In genomic region chr9:35254237-35254636, GRCh38 we compare ENCODE assay signal across 18 cellular contexts.
A peak's percentile ranks its signal among the peaks of the same experiment; 100 is the strongest.
DNase-seq lines count a peak whose midpoint lies in the region; ATAC-seq, FAIRE-seq and TF ChIP-seq lines count a peak whose summit lies in the region.
"Had no signal": no experiment of that assay in that cellular context is flagged by ENCODE, and none has a peak within 500 bp of the region (broad histone marks: within the 10 kb centered on the region; RNA-seq: fewer than 3 reads in every experiment).

No MANE protein-coding gene starts in this region.

- FAIRE-seq in bronchial epithelial cell (lab: Jason Lieb, UNC) (no peak), RCC 7860 (lab: Jason Lieb, UNC) (no peak)

- intact Hi-C loops in MCF 10A (cut with micrococcal nuclease): no loop called here

- no peak overlapping the region for H3K27ac Mint-ChIP-seq in stimulated activated naive CD8-positive, alpha-beta T cell treated with anti-CD3 and anti-CD28 coated beads, Interleukin-15, amount 100 ng/mL, for 72 hours
- no peak overlapping the region for H3K27ac Mint-ChIP-seq in MCF 10A (ENCODE audit: low read depth, unreplicated experiment)
- H3K27ac Mint-ChIP-seq: activated CD8-positive, alpha-beta memory T cell treated with anti-CD3 and anti-CD28 coated beads, Interleukin-2, amount 10 ng/mL, durations not matched to agents 7 days and 5 days; activated naive CD8-positive, alpha-beta T cell treated with anti-CD3 and anti-CD28 coated beads, Interleukin-2, amount 10 ng/mL, durations not matched to agents 7 days and 5 days; activated T-helper 2 cell treated with anti-CD3 and anti-CD28 coated beads, Interferon-gamma antibody, Interleukin-2, Interleukin-4, amounts not matched to agents 10 μg/mL and 5 μg/mL and 100 μg/mL, durations not matched to agents 14 hours and 24 hours and 36 hours; progenitor cell of endocrine pancreas had no signal

- CTCF ChIA-PET in MCF 10A (lab: Yijun Ruan, JAX): interaction anchor here (0.6 kb wide), 1 partner anchor 201 kb away, joined by 3 read pairs; no protein-coding TSS in a partner anchor

- H3K36me3 ChIP-seq in bronchial epithelial cell (ENCODE audit: control insufficient read depth, insufficient read depth, low read length): no peaks in the 10 kb centered on the region

- H3K36me3 Mint-ChIP-seq in MCF 10A (ENCODE audit: insufficient read depth, unreplicated experiment): peaks cover 1% of the 10 kb centered on the region
- H3K36me3 Mint-ChIP-seq: activated CD8-positive, alpha-beta memory T cell treated with anti-CD3 and anti-CD28 coated beads, Interleukin-2, amount 10 ng/mL, durations not matched to agents 7 days and 5 days; activated naive CD8-positive, alpha-beta T cell treated with anti-CD3 and anti-CD28 coated beads, Interleukin-2, amount 10 ng/mL, durations not matched to agents 7 days and 5 days had no signal

- ATAC-seq in stimulated activated naive CD8-positive, alpha-beta T cell treated with anti-CD3 and anti-CD28 coated beads, Interleukin-15, amount 100 ng/mL, for 72 hours: peak; percentile 37
- ATAC-seq in stimulated activated naive CD8-positive, alpha-beta T cell treated with anti-CD3 and anti-CD28 coated beads, Interleukin-15, Interleukin-2, amounts not matched to agents 100 U/mL and 50 U/mL, for 24 hours: no peak
- no peak for ATAC-seq in GM18909 (IDR thresholded peaks at IDR 0.05; ENCODE audit: poor library complexity, unreplicated experiment)
- ATAC-seq: activated CD8-positive, alpha-beta memory T cell treated with anti-CD3 and anti-CD28 coated beads, Interleukin-2, amount 10 ng/mL, durations not matched to agents 7 days and 5 days; left lobe of liver had no signal

- TF ChIP-seq CTCF in bronchial epithelial cell (IDR thresholded peaks at IDR 0.05; ENCODE audit: insufficient read depth, low read length, severe bottlenecking) (no peak), MCF 10A (IDR thresholded peaks at IDR 0.05; ENCODE audit: unreplicated experiment) (no peak)

- no peak for DNase-seq in stimulated activated naive CD8-positive, alpha-beta T cell treated with anti-CD3 and anti-CD28 coated beads, Interleukin-15, amount 100 ng/mL, for 72 hours
- DNase-seq in stimulated activated naive CD8-positive, alpha-beta T cell treated with anti-CD3 and anti-CD28 coated beads, Interleukin-15, Interleukin-2, amounts not matched to agents 100 U/mL and 50 U/mL, for 24 hours: no peak
- peak; percentile 57 for DNase-seq in NCI-H2029 treated with DMSO at 0.1 percent for 48 hours (lab: John Stamatoyannopoulos, UW)
- peak; percentile 8 for DNase-seq in bronchial epithelial cell (ENCODE audit: low read depth)
- no peak for DNase-seq in MCF 10A (ENCODE audit: unreplicated experiment)
- DNase-seq in activated CD8-positive, alpha-beta memory T cell treated with anti-CD3 and anti-CD28 coated beads, Interleukin-2, amount 50 U/mL, for 48 hours: no peak
- DNase-seq in RCC 7860 (ENCODE audit: low spot score): no peak
- DNase-seq: activated CD8-positive, alpha-beta memory T cell treated with anti-CD3 and anti-CD28 coated beads, Interleukin-2, amount 10 ng/mL, durations not matched to agents 7 days and 5 days; activated naive CD8-positive, alpha-beta T cell treated with anti-CD3 and anti-CD28 coated beads, Interleukin-2, amount 10 ng/mL, durations not matched to agents 7 days and 5 days; DND-41; glutamatergic neuron; GOT3; KG1; NCI-H1105 had no signal

- H3K9me3 Mint-ChIP-seq in stimulated activated naive CD8-positive, alpha-beta T cell treated with anti-CD3 and anti-CD28 coated beads, Interleukin-15, amount 100 ng/mL, for 72 hours: no peaks in the 10 kb centered on the region
- H3K9me3 Mint-ChIP-seq in MCF 10A (ENCODE audit: unreplicated experiment): no peaks in the 10 kb centered on the region
- H3K9me3 Mint-ChIP-seq: activated T-helper 2 cell treated with anti-CD3 and anti-CD28 coated beads, Interferon-gamma antibody, Interleukin-2, Interleukin-4, amounts not matched to agents 10 μg/mL and 5 μg/mL and 100 μg/mL, durations not matched to agents 14 hours and 24 hours and 36 hours had no signal

- H3K27me3 ChIP-seq in bronchial epithelial cell (ENCODE audit: control insufficient read depth, insufficient read depth, low read length): no peaks in the 10 kb centered on the region

- no peaks in the 10 kb centered on the region for H3K4me1 Mint-ChIP-seq in stimulated activated naive CD8-positive, alpha-beta T cell treated with anti-CD3 and anti-CD28 coated beads, Interleukin-15, amount 100 ng/mL, for 72 hours
- peaks cover 5% of the 10 kb centered on the region for H3K4me1 Mint-ChIP-seq in MCF 10A (ENCODE audit: insufficient read depth, unreplicated experiment)
- H3K4me1 Mint-ChIP-seq: activated naive CD8-positive, alpha-beta T cell treated with anti-CD3 and anti-CD28 coated beads, Interleukin-2, amount 10 ng/mL, durations not matched to agents 7 days and 5 days had no signal

- BruUV-seq in MCF 10A (replicated peaks; lab: Mats Ljungman, UMichigan): no TSS peak

- H3K4me3 ChIP-seq in bronchial epithelial cell (ENCODE audit: low read depth, low read length): no peak overlapping the region

- POLR2A ChIA-PET in MCF 10A (lab: Yijun Ruan, JAX): no interaction called here

- peaks cover 2% of the 10 kb centered on the region for H3K27me3 Mint-ChIP-seq in stimulated activated naive CD8-positive, alpha-beta T cell treated with anti-CD3 and anti-CD28 coated beads, Interleukin-15, amount 100 ng/mL, for 72 hours
- H3K27me3 Mint-ChIP-seq in MCF 10A (ENCODE audit: insufficient read depth, unreplicated experiment): no peaks in the 10 kb centered on the region
- H3K27me3 Mint-ChIP-seq: progenitor cell of endocrine pancreas had no signal

- no peak overlapping the region for H3K4me3 Mint-ChIP-seq in stimulated activated naive CD8-positive, alpha-beta T cell treated with anti-CD3 and anti-CD28 coated beads, Interleukin-15, amount 100 ng/mL, for 72 hours
- no peak overlapping the region for H3K4me3 Mint-ChIP-seq in MCF 10A (ENCODE audit: unreplicated experiment)
- H3K4me3 Mint-ChIP-seq: activated CD8-positive, alpha-beta memory T cell treated with anti-CD3 and anti-CD28 coated beads, Interleukin-2, amount 10 ng/mL, durations not matched to agents 7 days and 5 days; activated naive CD8-positive, alpha-beta T cell treated with anti-CD3 and anti-CD28 coated beads, Interleukin-2, amount 10 ng/mL, durations not matched to agents 7 days and 5 days had no signal

Comparison
In these comparisons a context has a peak if more than half of its experiments do, and no peak if none do; other contexts are left out.
1. DNase-seq: peak in NCI-H2029 treated with DMSO at 0.1 percent for 48 hours (single experiment) and bronchial epithelial cell (single experiment); none in stimulated activated naive CD8-positive, alpha-beta T cell treated with anti-CD3 and anti-CD28 coated beads, Interleukin-15, amount 100 ng/mL, for 72 hours (0 of 2), stimulated activated naive CD8-positive, alpha-beta T cell treated with anti-CD3 and anti-CD28 coated beads, Interleukin-15, Interleukin-2, amounts not matched to agents 100 U/mL and 50 U/mL, for 24 hours (single experiment), MCF 10A (single experiment), activated CD8-positive, alpha-beta memory T cell treated with anti-CD3 and anti-CD28 coated beads, Interleukin-2, amount 50 U/mL, for 48 hours (single experiment) and RCC 7860 (single experiment).